1 cellular context compared by ENCODE assay signal in genomic region chr13:19153782-19154450, GRCh38.
TF ChIP-seq lines count a peak whose summit lies in the region.

No MANE protein-coding gene starts in this region.

TF ChIP-seq in HepG2, 621 proteins besides CTCF, POLR2A, EP300 and RAD21 (continued from another document):
- TF ChIP-seq ZNF646 (CRISPR knock-in tag; IDR thresholded peaks at IDR 0.05) (no peak), ZNF317 (CRISPR knock-in tag; IDR thresholded peaks at IDR 0.05) (no peak), HDAC1 (CRISPR knock-in tag; IDR thresholded peaks at IDR 0.05) (no peak), FOXJ3 (CRISPR knock-in tag; IDR thresholded peaks at IDR 0.05; ENCODE audit: borderline replicate concordance) (no peak), SMC3 (IDR thresholded peaks at IDR 0.05; ENCODE audit: low read length) (peak; percentile 24; the same call in 1 of the 2 replicates), RFX5 (IDR thresholded peaks at IDR 0.05; ENCODE audit: low read depth, low read length) (0 out of 2 replicates have a peak, but pooled peaks have one; percentile 12), FOXA3 (CRISPR knock-in tag; IDR thresholded peaks at IDR 0.05) (no peak), CREB3 (CRISPR knock-in tag; IDR thresholded peaks at IDR 0.05) (no peak), STAG1 (CRISPR knock-in tag; IDR thresholded peaks at IDR 0.05) (peak; percentile 57), MXD1 (CRISPR knock-in tag; IDR thresholded peaks at IDR 0.05) (no peak), PITX1 (CRISPR knock-in tag; IDR thresholded peaks at IDR 0.05) (no peak)
